In the genomic region with DNA sequence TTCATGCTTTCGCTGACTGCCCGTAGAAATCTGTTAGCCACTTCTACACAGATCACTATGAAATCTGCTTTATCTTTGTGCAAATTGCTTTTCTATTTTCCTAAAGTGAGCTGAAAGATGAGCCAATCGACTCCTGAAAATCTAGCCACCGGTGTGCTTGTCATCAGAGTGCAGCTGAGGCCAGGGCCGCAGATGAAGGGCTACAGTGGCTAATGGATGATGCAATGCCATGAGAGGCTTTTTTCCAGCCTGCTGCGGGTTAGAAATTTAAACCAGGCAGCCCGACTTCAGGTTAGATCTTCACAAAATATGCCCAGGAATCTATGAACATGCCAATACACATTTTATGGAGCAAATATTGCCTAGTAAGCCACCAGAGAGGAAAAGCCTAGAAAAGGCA, we compare ENCODE assay signal across 20 cellular contexts.
DNase-seq lines count a peak whose midpoint lies in the region; ATAC-seq and TF ChIP-seq lines count a peak whose summit lies in the region.
"Had no signal": no experiment of that assay in that cellular context is flagged by ENCODE, and none has a peak within 500 bp of the region (broad histone marks: within the 10 kb centered on the region; RNA-seq: fewer than 3 reads in every experiment).

No MANE protein-coding gene starts in this region.

- H3K9me3 ChIP-seq in neuronal stem cell (replicated peaks in 1 of 2; ENCODE audit: control insufficient read depth in 2 of 2, insufficient read depth in 1 of 2, low read depth in 1 of 2, low read length in 2 of 2) (no peaks in the 10 kb centered on the region), esophagus muscularis mucosa (no peaks in the 10 kb centered on the region)
- H3K9me3 ChIP-seq: pancreas had no signal

- no peak overlapping the region for H2BK120ac ChIP-seq in neuronal stem cell (ENCODE audit: low read depth, low read length)

- POLR2A ChIA-PET in WTC11 (lab: Charles Lee), result no interaction called here

- no peak overlapping the region for H3K9ac ChIP-seq in neuronal stem cell (ENCODE audit: low read depth, low read length, poor library complexity)

- H4K8ac ChIP-seq in neuronal stem cell (ENCODE audit: low read depth, low read length), result no peak overlapping the region

- H3K4me1 Mint-ChIP-seq in WTC11, result peaks cover 33% of the 10 kb centered on the region

- H2BK12ac ChIP-seq in neuronal stem cell (ENCODE audit: low read length), result no peak overlapping the region

- no peak overlapping the region for H3K4ac ChIP-seq in neuronal stem cell (ENCODE audit: low read length)

- no peak overlapping the region for H3K14ac ChIP-seq in neuronal stem cell (ENCODE audit: low read length)

- no peak for TF ChIP-seq CTCF in WTC11 (IDR thresholded peaks at IDR 0.05)
- TF ChIP-seq CTCF in esophagus muscularis mucosa (IDR thresholded peaks at IDR 0.05), result no peak

- no peaks in the 10 kb centered on the region for H3K27me3 ChIP-seq in neuronal stem cell (ENCODE audit: control insufficient read depth in 3 of 3, insufficient read depth in 3 of 3, low read depth in 1 of 3, low read length in 3 of 3)
- H3K27me3 ChIP-seq in esophagus muscularis mucosa, result no peaks in the 10 kb centered on the region
- H3K27me3 ChIP-seq: pancreas had no signal

- H2BK15ac ChIP-seq in neuronal stem cell (ENCODE audit: low read length), result no peak overlapping the region

- no peak overlapping the region for H3K4me2 ChIP-seq in neuronal stem cell (ENCODE audit: insufficient read depth, low read length, poor library complexity, severe bottlenecking)

- no peak for TF ChIP-seq EP300 in esophagus muscularis mucosa (IDR thresholded peaks at IDR 0.05)

- H3K4me1 ChIP-seq in neuronal stem cell (ENCODE audit: control insufficient read depth in 2 of 2, insufficient read depth in 1 of 2, low read depth in 1 of 2, low read length in 2 of 2) (peaks cover 0 to 6% of the 10 kb centered on the region in 2 donors), esophagus muscularis mucosa (no peaks in the 10 kb centered on the region)
- H3K4me1 ChIP-seq: pancreas had no signal

- no peak overlapping the region for H3K4me3 Mint-ChIP-seq in WTC11
- H3K4me3 Mint-ChIP-seq: activated CD8-positive, alpha-beta memory T cell treated with anti-CD3 and anti-CD28 coated beads, Interleukin-2, amount 10 ng/mL, durations not matched to agents 7 days and 5 days; IgD-negative memory B cell; immature natural killer cell had no signal

- no peak overlapping the region for H3K27ac ChIP-seq in neuronal stem cell (replicated peaks; ENCODE audit: low read length)
- no peak overlapping the region for H3K27ac ChIP-seq in esophagus muscularis mucosa (replicated peaks in 1 of 4)
- H3K27ac ChIP-seq: pancreas had no signal

- H3K27ac Mint-ChIP-seq in WTC11, result no peak overlapping the region
- H3K27ac Mint-ChIP-seq: activated CD8-positive, alpha-beta memory T cell treated with anti-CD3 and anti-CD28 coated beads, Interleukin-2, amount 10 ng/mL, durations not matched to agents 7 days and 5 days; IgD-negative memory B cell; immature natural killer cell had no signal

- in situ Hi-C loops in ACHN (cut with HindIII; ENCODE audit: low pct_ligation_motif_present, low pct_unique_long_range_greater_than_20kb, low sequenced_read_pairs), result no loop called here

- H3K9me3 Mint-ChIP-seq in WTC11, result peaks cover 10% of the 10 kb centered on the region; the same call in 1 of the 2 replicates
- H3K9me3 Mint-ChIP-seq: immature natural killer cell had no signal

- TF ChIP-seq POLR2A in esophagus muscularis mucosa (IDR thresholded peaks at IDR 0.05; ENCODE audit: low read depth), result no peak

- no peaks in the 10 kb centered on the region for H3K79me1 ChIP-seq in neuronal stem cell (ENCODE audit: low read depth, low read length)

- CTCF ChIA-PET in WTC11 (lab: Charles Lee), result interaction anchor here (1.3 to 1.6 kb wide), 2 partner anchors 29 to 140 kb away, joined by 3 to 4 read pairs; no protein-coding TSS in a partner anchor

- ATAC-seq in WTC11, result peak; percentile 55
- ATAC-seq: activated CD8-positive, alpha-beta memory T cell treated with anti-CD3 and anti-CD28 coated beads, Interleukin-2, amount 10 ng/mL, durations not matched to agents 7 days and 5 days had no signal

- H3K23ac ChIP-seq in neuronal stem cell (ENCODE audit: low read depth, low read length, poor library complexity), result no peak overlapping the region

- peak overlapping the region; percentile 64 for H2AFZ ChIP-seq in neuronal stem cell (ENCODE audit: low read length)

- no peak overlapping the region for H2BK5ac ChIP-seq in neuronal stem cell (ENCODE audit: low read length)

- no peak overlapping the region for H4K91ac ChIP-seq in neuronal stem cell (ENCODE audit: low read depth, low read length, poor library complexity)

- WGBS in neuronal stem cell (ENCODE audit: extremely low coverage in 2 of 2, insufficient read length in 2 of 2, insufficient replicate concordance in 1 of 2), 2 donors, result no CpG with 5 or more reads among the region's 7 CpGs
- 78% methylated on average over 7 of the region's 7 CpGs for WGBS in esophagus muscularis mucosa

- no peak overlapping the region for H3K18ac ChIP-seq in neuronal stem cell (ENCODE audit: low read length)

- H3K36me3 Mint-ChIP-seq in WTC11, result no peaks in the 10 kb centered on the region

- DNase-seq in SIG-M5 treated with dmso at 0.1 percent for 504 hours (lab: John Stamatoyannopoulos, UW; ENCODE audit: unreplicated experiment), result peak; percentile 1
- no peak for DNase-seq in SIG-M5 (lab: John Stamatoyannopoulos, UW)
- DNase-seq in MV-4-11 (lab: John Stamatoyannopoulos, UW), result peak; percentile 32
- peak; percentile 11 for DNase-seq in WTC11 (ENCODE audit: low spot score)
- DNase-seq in neuronal stem cell (ENCODE audit: low spot score), result no peak
- DNase-seq in germinal center (ENCODE audit: low spot score), result no peak
- DNase-seq in esophagus muscularis mucosa (ENCODE audit: extremely low spot score), result no peak
- DNase-seq in ACHN, result no peak
- DNase-seq: activated CD8-positive, alpha-beta memory T cell treated with anti-CD3 and anti-CD28 coated beads, Interleukin-2, amount 10 ng/mL, durations not matched to agents 7 days and 5 days; activated effector memory CD4-positive, alpha-beta T cell treated with Interleukin-2 at 50 U/mL for 16 hours; anterior cingulate cortex; cerebellar nuclear complex; effector CD8-positive, alpha-beta T cell; immature natural killer cell; mammary epithelial cell; NCI-H345; pancreas; stimulated activated CD4-positive, alpha-beta T cell treated with anti-CD3 and anti-CD28 coated beads, Interleukin-2, amount 100 ng/mL, for 48 hours; T-helper 1 cell had no signal

- H3K36me3 ChIP-seq in neuronal stem cell (replicated peaks in 1 of 2; ENCODE audit: control insufficient read depth in 2 of 2, insufficient read depth in 2 of 2, low read length in 2 of 2) (no peaks in the 10 kb centered on the region), esophagus muscularis mucosa (no peaks in the 10 kb centered on the region)
- H3K36me3 ChIP-seq: pancreas had no signal

- no peaks in the 10 kb centered on the region for H3K27me3 Mint-ChIP-seq in WTC11 (ENCODE audit: low read depth)
- H3K27me3 Mint-ChIP-seq: activated CD8-positive, alpha-beta memory T cell treated with anti-CD3 and anti-CD28 coated beads, Interleukin-2, amount 10 ng/mL, durations not matched to agents 7 days and 5 days had no signal

- intact Hi-C loops in esophagus muscularis mucosa (cut with DNase I), result no loop called here

- no peak overlapping the region for H3K4me3 ChIP-seq in neuronal stem cell (ENCODE audit: low read length in 2 of 2)
- H3K4me3 ChIP-seq in esophagus muscularis mucosa, result no peak overlapping the region
- H3K4me3 ChIP-seq: pancreas had no signal

- no peak overlapping the region for H2AK5ac ChIP-seq in neuronal stem cell (ENCODE audit: low read depth, low read length)

TF ChIP-seq in WTC11, 78 proteins besides CTCF, POLR2A, EP300 and RAD21:
- TF ChIP-seq, protein P1, sequence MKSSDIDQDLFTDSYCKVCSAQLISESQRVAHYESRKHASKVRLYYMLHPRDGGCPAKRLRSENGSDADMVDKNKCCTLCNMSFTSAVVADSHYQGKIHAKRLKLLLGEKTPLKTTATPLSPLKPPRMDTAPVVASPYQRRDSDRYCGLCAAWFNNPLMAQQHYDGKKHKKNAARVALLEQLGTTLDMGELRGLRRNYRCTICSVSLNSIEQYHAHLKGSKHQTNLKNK (CRISPR knock-in tag; IDR thresholded peaks at IDR 0.05), result no peak
- TF ChIP-seq GABPB1 (CRISPR knock-in tag; IDR thresholded peaks at IDR 0.05), result peak; percentile 86
- no peak for TF ChIP-seq FOXJ3 (CRISPR knock-in tag; IDR thresholded peaks at IDR 0.05; ENCODE audit: borderline replicate concordance)
- TF ChIP-seq, protein P2, sequence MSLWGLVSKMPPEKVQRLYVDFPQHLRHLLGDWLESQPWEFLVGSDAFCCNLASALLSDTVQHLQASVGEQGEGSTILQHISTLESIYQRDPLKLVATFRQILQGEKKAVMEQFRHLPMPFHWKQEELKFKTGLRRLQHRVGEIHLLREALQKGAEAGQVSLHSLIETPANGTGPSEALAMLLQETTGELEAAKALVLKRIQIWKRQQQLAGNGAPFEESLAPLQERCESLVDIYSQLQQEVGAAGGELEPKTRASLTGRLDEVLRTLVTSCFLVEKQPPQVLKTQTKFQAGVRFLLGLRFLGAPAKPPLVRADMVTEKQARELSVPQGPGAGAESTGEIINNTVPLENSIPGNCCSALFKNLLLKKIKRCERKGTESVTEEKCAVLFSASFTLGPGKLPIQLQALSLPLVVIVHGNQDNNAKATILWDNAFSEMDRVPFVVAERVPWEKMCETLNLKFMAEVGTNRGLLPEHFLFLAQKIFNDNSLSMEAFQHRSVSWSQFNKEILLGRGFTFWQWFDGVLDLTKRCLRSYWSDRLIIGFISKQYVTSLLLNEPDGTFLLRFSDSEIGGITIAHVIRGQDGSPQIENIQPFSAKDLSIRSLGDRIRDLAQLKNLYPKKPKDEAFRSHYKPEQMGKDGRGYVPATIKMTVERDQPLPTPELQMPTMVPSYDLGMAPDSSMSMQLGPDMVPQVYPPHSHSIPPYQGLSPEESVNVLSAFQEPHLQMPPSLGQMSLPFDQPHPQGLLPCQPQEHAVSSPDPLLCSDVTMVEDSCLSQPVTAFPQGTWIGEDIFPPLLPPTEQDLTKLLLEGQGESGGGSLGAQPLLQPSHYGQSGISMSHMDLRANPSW (CRISPR knock-in tag; conservative IDR thresholded peaks at IDR 0.05; ENCODE audit: low read depth), result no peak
- TF ChIP-seq RELA (CRISPR knock-in tag; IDR thresholded peaks at IDR 0.05; ENCODE audit: borderline replicate concordance), result no peak
- TF ChIP-seq ZBTB21 (CRISPR knock-in tag; IDR thresholded peaks at IDR 0.05; ENCODE audit: borderline replicate concordance), result no peak
- no peak for TF ChIP-seq CBFB (CRISPR knock-in tag; IDR thresholded peaks at IDR 0.05; ENCODE audit: low read depth)
- no peak for TF ChIP-seq ZNF263 (CRISPR knock-in tag; IDR thresholded peaks at IDR 0.05; ENCODE audit: low read depth)
- no peak for TF ChIP-seq FOXP1 (CRISPR knock-in tag; IDR thresholded peaks at IDR 0.05; ENCODE audit: borderline replicate concordance)

Comparison
In these comparisons a context has a peak if more than half of its experiments do, and no peak if none do; other contexts are left out.
1. DNase-seq: peak in SIG-M5 treated with dmso at 0.1 percent for 504 hours (single experiment), MV-4-11 (single experiment) and WTC11 (single experiment); none in SIG-M5 (single experiment), neuronal stem cell (single experiment), germinal center (single experiment), esophagus muscularis mucosa (single experiment) and ACHN (single experiment).